In genomic region chr4:38504396-38504715, GRCh38 we compare ENCODE assay signal across 19 cellular contexts.
A peak's percentile ranks its signal among the peaks of the same experiment; 100 is the strongest.
DNase-seq lines count a peak whose midpoint lies in the region; ATAC-seq, FAIRE-seq and TF ChIP-seq lines count a peak whose summit lies in the region.
"Had no signal": no experiment of that assay in that cellular context is flagged by ENCODE, and none has a peak within 500 bp of the region (broad histone marks: within the 10 kb centered on the region; RNA-seq: fewer than 3 reads in every experiment).

No MANE protein-coding gene starts in this region.

- ATAC-seq in GM19463 (IDR thresholded peaks at IDR 0.05; ENCODE audit: unreplicated experiment): peak; percentile 1
- ATAC-seq in stimulated activated naive B cell treated with anti-CD40 and anti-IgM and Interleukin-4, amounts not matched to agents 10 μg/mL and 1 μg/mL and 100 μg/mL, for 72 hours (replicated peaks): no peak
- ATAC-seq: SK-N-SH treated with all-trans-retinoic acid at 6 μM for 48 hours had no signal

- peak overlapping the region in 1 of 2 donors; percentile 67 for H3K4me3 Mint-ChIP-seq in stimulated activated naive B cell treated with anti-CD40 and anti-IgM and Interleukin-4, amounts not matched to agents 10 μg/mL and 1 μg/mL and 100 μg/mL, for 72 hours

- intact Hi-C loops in OCI-LY7 (cut with micrococcal nuclease; ENCODE audit: unreplicated experiment): no loop called here

- H3K27ac ChIP-seq in OCI-LY7 (ENCODE audit: low read depth, low read length, poor library complexity, severe bottlenecking): no peak overlapping the region
- H3K27ac ChIP-seq: PC-9, RWPE1 had no signal

- no peak overlapping the region for H2AFZ ChIP-seq in OCI-LY7 (ENCODE audit: low read length)
- H2AFZ ChIP-seq: PC-9 had no signal

- no peaks in the 10 kb centered on the region for H3K36me3 Mint-ChIP-seq in stimulated activated naive B cell treated with anti-CD40 and anti-IgM and Interleukin-4, amounts not matched to agents 10 μg/mL and 1 μg/mL and 100 μg/mL, for 72 hours

- peak; percentile 92 for FAIRE-seq in GM12892 (lab: Jason Lieb, UNC)

- TF ChIP-seq POLR2A in GM12892 (IDR thresholded peaks at IDR 0.05; ENCODE audit: low read depth, low read length): no peak

- no peaks in the 10 kb centered on the region for H3K9me2 ChIP-seq in OCI-LY7 (ENCODE audit: insufficient read depth, low read length)

- POLR2A ChIA-PET in OCI-LY7 (lab: Charles Lee): interaction anchor here (0.7 to 1.0 kb wide), 3 partner anchors 11 to 680 kb away, joined by 3 to 5 read pairs (median 4); no protein-coding TSS in a partner anchor

- no peaks in the 10 kb centered on the region for H3K36me3 ChIP-seq in OCI-LY7 (ENCODE audit: insufficient read depth, low read length)

- H4K20me1 ChIP-seq in OCI-LY7 (ENCODE audit: insufficient read depth, low read length): no peaks in the 10 kb centered on the region

- H3K9me3 Mint-ChIP-seq in stimulated activated naive B cell treated with anti-CD40 and anti-IgM and Interleukin-4, amounts not matched to agents 10 μg/mL and 1 μg/mL and 100 μg/mL, for 72 hours: peaks cover 0 to 2% of the 10 kb centered on the region in 2 donors

- H3K27me3 Mint-ChIP-seq in stimulated activated naive B cell treated with anti-CD40 and anti-IgM and Interleukin-4, amounts not matched to agents 10 μg/mL and 1 μg/mL and 100 μg/mL, for 72 hours: peaks cover 28 to 39% of the 10 kb centered on the region in 2 donors

- CTCF ChIA-PET in OCI-LY7 (lab: Charles Lee; ENCODE audit: unreplicated experiment): no interaction called here

- H3K9me3 ChIP-seq in OCI-LY7 (ENCODE audit: low read length): no peaks in the 10 kb centered on the region

- peak overlapping the region; percentile 26; the same call in 1 of the 2 replicates for H3K4me2 ChIP-seq in OCI-LY7 (ENCODE audit: low read length)
- H3K4me2 ChIP-seq: PC-9 had no signal

- no peak for DNase-seq in GM12892 (ENCODE audit: insufficient read length)
- no peak for DNase-seq in OCI-LY7 (ENCODE audit: low spot score)
- DNase-seq in stimulated activated naive B cell treated with anti-CD40 and anti-IgM and Interleukin-4, amounts not matched to agents 10 μg/mL and 1 μg/mL and 100 μg/mL, for 72 hours: no peak
- DNase-seq in D341Med (ENCODE audit: low spot score): no peak
- no peak for DNase-seq in 8988T
- DNase-seq in NCI-H524 treated with DMSO at 0.1 percent for 48 hours (lab: John Stamatoyannopoulos, UW): no peak
- DNase-seq: ACHN, GF-D8, GOT3, KG1, MV-4-11, NCI-H1694 treated with DMSO at 0.1 percent for 48 hours, NCI-H748 treated with DMSO at 0.1 percent for 48 hours, PC-9, SIG-M5, T-helper 1 cell had no signal

- H3K4me1 ChIP-seq in OCI-LY7 (ENCODE audit: insufficient read depth, low read length, poor library complexity, severe bottlenecking): peaks cover 10% of the 10 kb centered on the region

- TF ChIP-seq CTCF in OCI-LY7 (conservative IDR thresholded peaks at IDR 0.05; ENCODE audit: low read length): no peak

- no peaks in the 10 kb centered on the region for H3K79me2 ChIP-seq in OCI-LY7 (ENCODE audit: insufficient read depth, low read depth, low read length)

- H3K27ac Mint-ChIP-seq in stimulated activated naive B cell treated with anti-CD40 and anti-IgM and Interleukin-4, amounts not matched to agents 10 μg/mL and 1 μg/mL and 100 μg/mL, for 72 hours: peak overlapping the region; percentile 81

- H3K4me3 ChIP-seq in OCI-LY7 (ENCODE audit: low read depth, low read length, poor library complexity, severe bottlenecking): no peak overlapping the region
- H3K4me3 ChIP-seq: PC-9 had no signal

- H3K4me1 Mint-ChIP-seq in stimulated activated naive B cell treated with anti-CD40 and anti-IgM and Interleukin-4, amounts not matched to agents 10 μg/mL and 1 μg/mL and 100 μg/mL, for 72 hours: peaks cover 35 to 61% of the 10 kb centered on the region in 2 donors

- no TSS peak for BruUV-seq in OCI-LY7 (replicated peaks; lab: Mats Ljungman, UMichigan)
